In genomic region chr16:14007460-14007859, GRCh38 we compare ENCODE assay signal across 12 cellular contexts.
DNase-seq lines count a peak whose midpoint lies in the region; ATAC-seq and TF ChIP-seq lines count a peak whose summit lies in the region.
"Had no signal": no experiment of that assay in that cellular context is flagged by ENCODE, and none has a peak within 500 bp of the region (broad histone marks: within the 10 kb centered on the region; RNA-seq: fewer than 3 reads in every experiment).

No MANE protein-coding gene starts in this region.

- no peak for TF ChIP-seq CTCF in AG10803 (conservative IDR thresholded peaks at IDR 0.05; ENCODE audit: low read length)
- TF ChIP-seq CTCF in cardiac fibroblast (IDR thresholded peaks at IDR 0.05; ENCODE audit: low read depth, low read length): no peak

- peak; percentile 57 for ATAC-seq in GM21367 (IDR thresholded peaks at IDR 0.05; ENCODE audit: unreplicated experiment)
- ATAC-seq in GM18519 (IDR thresholded peaks at IDR 0.05; ENCODE audit: low FRiP score, unreplicated experiment): no peak
- ATAC-seq: natural killer cell had no signal

- DNase-seq in AG10803 (ENCODE audit: low read depth) (peak; percentile 66), NCI-H1105 treated with DMSO at 0.1 percent for 48 hours (lab: John Stamatoyannopoulos, UW) (peak; percentile 66), cardiac fibroblast (ENCODE audit: low read depth in 2 of 2) (peak; percentile 72 to 84), NCI-H524 treated with DMSO at 0.1 percent for 48 hours (lab: John Stamatoyannopoulos, UW) (no peak), NCI-H82 treated with DMSO at 0.1 percent for 48 hours (lab: John Stamatoyannopoulos, UW; ENCODE audit: unreplicated experiment) (no peak)
- DNase-seq in stimulated activated CD4-positive, alpha-beta T cell treated with anti-CD3 and anti-CD28 coated beads, Interleukin-12 subunit alpha, Interleukin-12 subunit beta, amount 100 ng/mL, for 4 hours: no peak
- DNase-seq: COR-L47, natural killer cell, NCI-H1694 had no signal

- H3K4me3 ChIP-seq in AG10803 (ENCODE audit: low read length) (no peak overlapping the region), cardiac fibroblast (replicated peaks in 1 of 2; ENCODE audit: low read depth in 2 of 2, low read length in 2 of 2) (no peak overlapping the region)
- H3K4me3 ChIP-seq: HAP-1 had no signal

Comparison
In these comparisons a context has a peak if more than half of its experiments do, and no peak if none do; other contexts are left out.
1. DNase-seq: peak in AG10803 (single experiment), NCI-H1105 treated with DMSO at 0.1 percent for 48 hours (single experiment) and cardiac fibroblast (2 of 2); none in NCI-H524 treated with DMSO at 0.1 percent for 48 hours (single experiment), NCI-H82 treated with DMSO at 0.1 percent for 48 hours (single experiment) and stimulated activated CD4-positive, alpha-beta T cell treated with anti-CD3 and anti-CD28 coated beads, Interleukin-12 subunit alpha, Interleukin-12 subunit beta, amount 100 ng/mL, for 4 hours (single experiment).